In the genomic region with DNA sequence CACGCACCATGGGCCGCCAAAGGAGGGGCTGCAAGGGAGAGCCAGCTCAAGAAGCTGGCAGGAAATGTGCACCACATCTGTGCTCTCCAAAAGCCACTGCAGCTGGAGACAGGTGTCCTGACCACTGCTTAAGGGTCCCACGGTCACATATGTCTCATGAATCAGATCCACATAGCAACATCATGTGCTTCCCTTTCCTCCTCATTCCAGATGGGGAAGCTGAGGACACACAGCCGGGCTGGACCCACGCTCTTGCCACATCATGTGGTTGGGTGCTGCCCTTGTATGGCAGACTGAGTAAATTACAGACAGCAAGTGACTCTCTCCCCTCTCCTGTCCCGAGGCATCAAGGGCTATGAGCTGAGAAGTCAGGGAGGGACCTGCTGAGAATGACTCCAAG, we compare ENCODE assay signal across 14 cellular contexts. TPM values are rescaled to one million over a fixed set of nuclear protein-coding genes. Genes with fewer than 3 reads are reported as not detected.
DNase-seq lines count a peak whose midpoint lies in the region; ATAC-seq and TF ChIP-seq lines count a peak whose summit lies in the region.
"Had no signal": no experiment of that assay in that cellular context is flagged by ENCODE, and none has a peak within 500 bp of the region (broad histone marks: within the 10 kb centered on the region; RNA-seq: fewer than 3 reads in every experiment).

No MANE protein-coding gene starts in this region.

- H3K27ac Mint-ChIP-seq in activated CD8-positive, alpha-beta T cell treated with anti-CD3 and anti-CD28 coated beads for 36 hours = no peak overlapping the region
- no peak overlapping the region for H3K27ac Mint-ChIP-seq in activated naive CD8-positive, alpha-beta T cell treated with anti-CD3 and anti-CD28 coated beads, Interleukin-2, amount 50 U/mL, for 24 hours
- H3K27ac Mint-ChIP-seq: nephron, WTC11 had no signal

- TF ChIP-seq CTCF in GM12864 (IDR thresholded peaks at IDR 0.05; ENCODE audit: low read depth, low read length, missing control alignments) (peak; percentile 9), fibroblast of mammary gland (conservative IDR thresholded peaks at IDR 0.05; ENCODE audit: control insufficient read depth, insufficient read depth, low read depth, low read length) (no peak)
- TF ChIP-seq CTCF in activated CD8-positive, alpha-beta T cell treated with anti-CD3 and anti-CD28 coated beads for 36 hours (IDR thresholded peaks at IDR 0.05) = no peak

- no peaks in the 10 kb centered on the region for H3K36me3 Mint-ChIP-seq in activated CD8-positive, alpha-beta T cell treated with anti-CD3 and anti-CD28 coated beads for 36 hours (ENCODE audit: low read depth)
- no peaks in the 10 kb centered on the region for H3K36me3 Mint-ChIP-seq in activated naive CD8-positive, alpha-beta T cell treated with anti-CD3 and anti-CD28 coated beads, Interleukin-2, amount 50 U/mL, for 24 hours (ENCODE audit: low read depth)
- H3K36me3 Mint-ChIP-seq: WTC11 had no signal

- POLR2A ChIA-PET in activated CD8-positive, alpha-beta T cell treated with anti-CD3 and anti-CD28 coated beads for 36 hours (lab: Charles Lee) = no interaction called here

- DNase-seq in AG20443 (ENCODE audit: low spot score) = peak; percentile 35
- no peak for DNase-seq in GM12864 (ENCODE audit: low read depth)
- peak; percentile 51 for DNase-seq in NCI-H774 (lab: John Stamatoyannopoulos, UW)
- DNase-seq in fibroblast of mammary gland (ENCODE audit: low read depth) = peak; percentile 11
- DNase-seq in OCI-M2 (lab: John Stamatoyannopoulos, UW; ENCODE audit: unreplicated experiment) = no peak
- DNase-seq in activated CD8-positive, alpha-beta T cell treated with anti-CD3 and anti-CD28 coated beads for 36 hours = no peak
- DNase-seq in activated naive CD8-positive, alpha-beta T cell treated with anti-CD3 and anti-CD28 coated beads, Interleukin-2, amount 50 U/mL, for 24 hours = no peak
- DNase-seq in activated CD4-positive, alpha-beta T cell treated with anti-CD3 and anti-CD28 coated beads, Interleukin-2, amount 50 U/mL, for 1 hour = no peak
- DNase-seq: hippocampal formation, NCI-H510A, SW 1271 had no signal

- H3K27me3 Mint-ChIP-seq in activated CD8-positive, alpha-beta T cell treated with anti-CD3 and anti-CD28 coated beads for 36 hours = peaks cover 10% of the 10 kb centered on the region
- peaks cover 21% of the 10 kb centered on the region for H3K27me3 Mint-ChIP-seq in activated naive CD8-positive, alpha-beta T cell treated with anti-CD3 and anti-CD28 coated beads, Interleukin-2, amount 50 U/mL, for 24 hours

- no peak overlapping the region for H3K4me3 ChIP-seq in GM12864 (ENCODE audit: low read depth, low read length)
- H3K4me3 ChIP-seq in fibroblast of mammary gland (ENCODE audit: control insufficient read depth, low read depth, low read length) = no peak overlapping the region
- H3K4me3 ChIP-seq: HAP-1 had no signal

- no peak overlapping the region for H3K4me3 Mint-ChIP-seq in activated CD8-positive, alpha-beta T cell treated with anti-CD3 and anti-CD28 coated beads for 36 hours
- no peak overlapping the region for H3K4me3 Mint-ChIP-seq in activated naive CD8-positive, alpha-beta T cell treated with anti-CD3 and anti-CD28 coated beads, Interleukin-2, amount 50 U/mL, for 24 hours
- H3K4me3 Mint-ChIP-seq: nephron, WTC11 had no signal

- intact Hi-C loops in activated CD8-positive, alpha-beta T cell treated with anti-CD3 and anti-CD28 coated beads for 36 hours (cut with micrococcal nuclease) = no loop called here

- no peaks in the 10 kb centered on the region for H3K4me1 Mint-ChIP-seq in activated CD8-positive, alpha-beta T cell treated with anti-CD3 and anti-CD28 coated beads for 36 hours (ENCODE audit: low read depth)
- no peaks in the 10 kb centered on the region for H3K4me1 Mint-ChIP-seq in activated naive CD8-positive, alpha-beta T cell treated with anti-CD3 and anti-CD28 coated beads, Interleukin-2, amount 50 U/mL, for 24 hours
- H3K4me1 Mint-ChIP-seq: WTC11 had no signal

- no peaks in the 10 kb centered on the region for H3K9me3 Mint-ChIP-seq in activated CD8-positive, alpha-beta T cell treated with anti-CD3 and anti-CD28 coated beads for 36 hours
- no peaks in the 10 kb centered on the region for H3K9me3 Mint-ChIP-seq in activated naive CD8-positive, alpha-beta T cell treated with anti-CD3 and anti-CD28 coated beads, Interleukin-2, amount 50 U/mL, for 24 hours
- H3K9me3 Mint-ChIP-seq: nephron had no signal

- CTCF ChIA-PET in activated CD8-positive, alpha-beta T cell treated with anti-CD3 and anti-CD28 coated beads for 36 hours (lab: Charles Lee) = no interaction called here

- no peak for ATAC-seq in activated CD8-positive, alpha-beta T cell treated with anti-CD3 and anti-CD28 coated beads for 36 hours
- ATAC-seq in activated naive CD8-positive, alpha-beta T cell treated with anti-CD3 and anti-CD28 coated beads, Interleukin-2, amount 50 U/mL, for 24 hours = no peak
- ATAC-seq: WTC11 had no signal

RNA-seq across cellular contexts. Expression of gene NSUN2, which starts 58.3 kb away (rescaled TPM):
- 100 to 1,000 TPM; 110 to 111 TPM for total RNA-seq in activated CD8-positive, alpha-beta T cell treated with anti-CD3 and anti-CD28 coated beads for 36 hours

RNA-seq across cellular contexts. Expression of gene SRD5A1, which starts 58.7 kb away (rescaled TPM):
- total RNA-seq in activated CD8-positive, alpha-beta T cell treated with anti-CD3 and anti-CD28 coated beads for 36 hours = 10 to 100 TPM; 10.6 to 12.4 TPM

Comparison
In these comparisons a context has a peak if more than half of its experiments do, and no peak if none do; other contexts are left out.
1. DNase-seq: peak in AG20443 (single experiment), NCI-H774 (single experiment) and fibroblast of mammary gland (single experiment); none in GM12864 (single experiment), OCI-M2 (single experiment), activated CD8-positive, alpha-beta T cell treated with anti-CD3 and anti-CD28 coated beads for 36 hours (single experiment), activated naive CD8-positive, alpha-beta T cell treated with anti-CD3 and anti-CD28 coated beads, Interleukin-2, amount 50 U/mL, for 24 hours (single experiment) and activated CD4-positive, alpha-beta T cell treated with anti-CD3 and anti-CD28 coated beads, Interleukin-2, amount 50 U/mL, for 1 hour (single experiment).